Comparison of ENCODE assay signal across 24 cellular contexts in genomic region chr16:71761097-71761496, GRCh38. TPM values are rescaled to one million over a fixed set of nuclear protein-coding genes. Genes with fewer than 3 reads are reported as not detected.
DNase-seq lines count a peak whose midpoint lies in the region; ATAC-seq, FAIRE-seq and TF ChIP-seq lines count a peak whose summit lies in the region.
"Had no signal": no experiment of that assay in that cellular context is flagged by ENCODE, and none has a peak within 500 bp of the region (broad histone marks: within the 10 kb centered on the region; RNA-seq: fewer than 3 reads in every experiment).

No MANE protein-coding gene starts in this region.

- H3K36me3 ChIP-seq in A673 (ENCODE audit: insufficient read depth, low read length, poor library complexity, severe bottlenecking), result peaks cover 37% of the 10 kb centered on the region
- peaks cover 44% of the 10 kb centered on the region for H3K36me3 ChIP-seq in IMR-90 (ENCODE audit: control insufficient read depth, insufficient read depth, low read length)
- peaks cover 28% of the 10 kb centered on the region for H3K36me3 ChIP-seq in smooth muscle cell (ENCODE audit: low read depth)
- peaks cover 29% of the 10 kb centered on the region for H3K36me3 ChIP-seq in CD8-positive, alpha-beta T cell (ENCODE audit: insufficient read depth, low read length)

- H3K4me3 Mint-ChIP-seq in CD8-positive, alpha-beta T cell, result no peak overlapping the region
- H3K4me3 Mint-ChIP-seq in activated CD4-positive, alpha-beta T cell treated with anti-CD3 and anti-CD28 coated beads, Interleukin-2, amount 10 ng/mL, durations not matched to agents 24 days and 14 days, result no peak overlapping the region
- H3K4me3 Mint-ChIP-seq: CD14-positive monocyte; CD4-positive, alpha-beta memory T cell; CD4-positive, CD25-positive, alpha-beta regulatory T cell had no signal

- H3K4me1 Mint-ChIP-seq in CD8-positive, alpha-beta T cell (ENCODE audit: low read depth), result no peaks in the 10 kb centered on the region
- no peaks in the 10 kb centered on the region for H3K4me1 Mint-ChIP-seq in activated CD4-positive, alpha-beta T cell treated with anti-CD3 and anti-CD28 coated beads, Interleukin-2, amount 10 ng/mL, durations not matched to agents 24 days and 14 days
- H3K4me1 Mint-ChIP-seq: CD14-positive monocyte had no signal

- H3K4me3 ChIP-seq in A549 (no peak overlapping the region), A673 (ENCODE audit: low read depth, low read length, poor library complexity, severe bottlenecking) (no peak overlapping the region), IMR-90 (ENCODE audit: insufficient read depth, low read depth, low read length) (no peak overlapping the region), smooth muscle cell (no peak overlapping the region)
- H3K4me3 ChIP-seq in CD8-positive, alpha-beta T cell (ENCODE audit: low read depth, low read length), result no peak overlapping the region
- H3K4me3 ChIP-seq: BLaER1 had no signal

- H3K4me2 ChIP-seq in A549 (no peak overlapping the region), IMR-90 (ENCODE audit: low read depth, low read length) (no peak overlapping the region), smooth muscle cell (no peak overlapping the region)
- H3K4me2 ChIP-seq: BLaER1 had no signal

- no peak overlapping the region for H3K14ac ChIP-seq in IMR-90 (replicated peaks; ENCODE audit: low read depth, low read length)

- POLR2A ChIA-PET in A549 (lab: Yijun Ruan, JAX) (no interaction called here), A673 (lab: Charles Lee; ENCODE audit: low non-redundant PET) (no interaction called here), IMR-90 (lab: Charles Lee; ENCODE audit: unreplicated experiment) (no interaction called here)
- POLR2A ChIA-PET in CD8-positive, alpha-beta T cell (lab: Charles Lee), result no interaction called here

- no peak overlapping the region for H3K23ac ChIP-seq in IMR-90 (ENCODE audit: low read depth, low read length)

- no peak for TF ChIP-seq POLR2A in A549 (IDR thresholded peaks at IDR 0.05; ENCODE audit: low read length)
- TF ChIP-seq POLR2A in IMR-90 (IDR thresholded peaks at IDR 0.05; ENCODE audit: low read depth, low read length), result no peak

- no peaks in the 10 kb centered on the region for H3K27me3 Mint-ChIP-seq in CD8-positive, alpha-beta T cell (ENCODE audit: low read depth)
- no peaks in the 10 kb centered on the region for H3K27me3 Mint-ChIP-seq in activated CD4-positive, alpha-beta T cell treated with anti-CD3 and anti-CD28 coated beads, Interleukin-2, amount 10 ng/mL, durations not matched to agents 24 days and 14 days
- H3K27me3 Mint-ChIP-seq: CD4-positive, alpha-beta memory T cell; CD4-positive, CD25-positive, alpha-beta regulatory T cell had no signal

- peaks cover 5% of the 10 kb centered on the region for H3K9me1 ChIP-seq in IMR-90 (ENCODE audit: insufficient read depth, low read length)

- dilution Hi-C loops in IMR-90 (cut with HindIII; ENCODE audit: low sequenced_read_pairs, unreplicated experiment), result no loop called here

- H3K36me3 Mint-ChIP-seq in CD8-positive, alpha-beta T cell, result peaks cover 84% of the 10 kb centered on the region
- H3K36me3 Mint-ChIP-seq in activated CD4-positive, alpha-beta T cell treated with anti-CD3 and anti-CD28 coated beads, Interleukin-2, amount 10 ng/mL, durations not matched to agents 24 days and 14 days (ENCODE audit: low read depth), result peaks cover 45% of the 10 kb centered on the region

- H2AK5ac ChIP-seq in IMR-90 (ENCODE audit: low read depth, low read length), result no peak overlapping the region

- H3F3A ChIP-seq in smooth muscle cell (ENCODE audit: low read depth), result peaks cover 5% of the 10 kb centered on the region

- no peak overlapping the region for H2BK120ac ChIP-seq in IMR-90 (ENCODE audit: low read depth, low read length)

- no peak overlapping the region for H2BK20ac ChIP-seq in IMR-90 (ENCODE audit: low read depth, low read length)

- H4K20me1 ChIP-seq in IMR-90 (ENCODE audit: insufficient read depth, low read length) (0 out of 2 replicates have a peak, but pooled peaks cover 4% of the 10 kb centered on the region), smooth muscle cell (ENCODE audit: low read depth) (peaks cover 29% of the 10 kb centered on the region)

- peaks cover 12 to 22% of the 10 kb centered on the region in 2 experiments for H3K79me1 ChIP-seq in IMR-90 (ENCODE audit: low read depth in 1 of 2, low read length in 2 of 2)

- H2BK5ac ChIP-seq in IMR-90 (ENCODE audit: low read depth, low read length, poor library complexity, severe bottlenecking), result no peak overlapping the region

- H2AFZ ChIP-seq in IMR-90 (replicated peaks; ENCODE audit: low read length, poor library complexity), result no peak overlapping the region
- H2AFZ ChIP-seq in smooth muscle cell (ENCODE audit: low read depth), result no peak overlapping the region

- ATAC-seq in A549 (no peak), IMR-90 (ENCODE audit: low read depth) (no peak)
- no peak for ATAC-seq in CD8-positive, alpha-beta T cell

- DNase-seq in A549 (ENCODE audit: low read depth in 1 of 2, low spot score in 1 of 2), result no peak
- DNase-seq in A673 (ENCODE audit: low spot score), result no peak
- no peak for DNase-seq in IMR-90
- DNase-seq in smooth muscle cell (lab: John Stamatoyannopoulos, UW; ENCODE audit: unreplicated experiment), result no peak
- DNase-seq in CD8-positive, alpha-beta T cell, result no peak
- DNase-seq in activated CD4-positive, alpha-beta T cell treated with anti-CD3 and anti-CD28 coated beads, Interleukin-2, amount 10 ng/mL, durations not matched to agents 24 days and 14 days, result no peak
- no peak for DNase-seq in activated CD4-positive, alpha-beta T cell treated with anti-CD3 and anti-CD28 coated beads, Interleukin-2, amount 50 U/mL, for 1 hour
- DNase-seq: 8988T; ACHN; BE2C; C1 segment of cervical spinal cord; Caco-2; Calu3; CD4-positive, alpha-beta memory T cell; CD4-positive, CD25-positive, alpha-beta regulatory T cell; DMS79 treated with DMSO at 0.1 percent for 48 hours; GF-D8 had no signal

- no peak overlapping the region for H4K8ac ChIP-seq in IMR-90 (ENCODE audit: low read depth in 2 of 2, low read length in 2 of 2)

- BruUV-seq in A673 (replicated peaks; lab: Mats Ljungman, UMichigan), result no TSS peak
- BruUV-seq in IMR-90 (replicated peaks; lab: Mats Ljungman, UMichigan), result no TSS peak

- no peak for FAIRE-seq in A549 (lab: Jason Lieb, UNC)
- FAIRE-seq: A204.1, D721Med, G401.6, GM12891, GM19239 had no signal

- WGBS in A549 (ENCODE audit: missing lambda C conversion rate), result 96% methylated on average over 2 of the region's 2 CpGs
- WGBS in IMR-90 (ENCODE audit: extremely low coverage in 2 of 2, insufficient read length in 1 of 2), 2 experiments, result no CpG with 5 or more reads among the region's 2 CpGs
- 99% methylated on average over 2 of the region's 2 CpGs for WGBS in smooth muscle cell (ENCODE audit: low lambda C conversion rate)

- H2BK15ac ChIP-seq in IMR-90 (ENCODE audit: low read depth, low read length), result no peak overlapping the region

- H3K4me1 ChIP-seq in A549, result no peaks in the 10 kb centered on the region
- peaks cover 32% of the 10 kb centered on the region for H3K4me1 ChIP-seq in A673 (ENCODE audit: insufficient read depth, low read length, poor library complexity, severe bottlenecking)
- H3K4me1 ChIP-seq in IMR-90 (ENCODE audit: control insufficient read depth, insufficient read depth, low read length), result no peaks in the 10 kb centered on the region; the same call in 1 of the 2 replicates
- H3K4me1 ChIP-seq in smooth muscle cell (ENCODE audit: low read depth), result no peaks in the 10 kb centered on the region
- H3K4me1 ChIP-seq in CD8-positive, alpha-beta T cell (ENCODE audit: insufficient read depth, low read length), result no peaks in the 10 kb centered on the region
- H3K4me1 ChIP-seq: BE2C, BLaER1 had no signal

- no peak overlapping the region for H3K9ac ChIP-seq in IMR-90 (ENCODE audit: low read depth, low read length)
- H3K9ac ChIP-seq in smooth muscle cell (ENCODE audit: low read depth), result no peak overlapping the region
- H3K9ac ChIP-seq: BLaER1 had no signal

- no peak overlapping the region for H4K5ac ChIP-seq in IMR-90 (ENCODE audit: low read depth, low read length)

- in situ Hi-C loops in IMR-90 (cut with MboI; ENCODE audit: low sequenced_read_pairs), result no loop called here

- TF ChIP-seq EP300 in A549 (IDR thresholded peaks at IDR 0.05), result no peak

- no peaks in the 10 kb centered on the region for H3K9me3 Mint-ChIP-seq in CD8-positive, alpha-beta T cell
- H3K9me3 Mint-ChIP-seq in activated CD4-positive, alpha-beta T cell treated with anti-CD3 and anti-CD28 coated beads, Interleukin-2, amount 10 ng/mL, durations not matched to agents 24 days and 14 days, result no peaks in the 10 kb centered on the region
- H3K9me3 Mint-ChIP-seq: CD14-positive monocyte; CD4-positive, alpha-beta memory T cell; CD4-positive, CD25-positive, alpha-beta regulatory T cell had no signal

- intact Hi-C loops in A673 (cut with micrococcal nuclease; ENCODE audit: unreplicated experiment) (no loop called here), IMR-90 (cut with micrococcal nuclease) (loop anchor here (5.0 to 10.0 kb wide), 2 partner anchors 36 to 204 kb away; no protein-coding TSS in a partner anchor)
- intact Hi-C loops in CD8-positive, alpha-beta T cell (cut with DNase I, micrococcal nuclease), result no loop called here
- intact Hi-C loops in activated CD4-positive, alpha-beta T cell treated with anti-CD3 and anti-CD28 coated beads, Interleukin-2, amount 10 ng/mL, durations not matched to agents 24 days and 14 days (cut with micrococcal nuclease), result no loop called here

- H3K56ac ChIP-seq in IMR-90 (ENCODE audit: extremely low read depth, insufficient read depth, low read length), result no peak overlapping the region

- no peak overlapping the region for H2AK9ac ChIP-seq in IMR-90 (replicated peaks; ENCODE audit: low read depth, low read length, poor library complexity)

- no peak overlapping the region for H3K18ac ChIP-seq in IMR-90 (ENCODE audit: low read depth, low read length)

- H3K4ac ChIP-seq in IMR-90 (ENCODE audit: low read depth, low read length), result no peak overlapping the region

- TF ChIP-seq CTCF in A549 (IDR thresholded peaks at IDR 0.05), result no peak
- TF ChIP-seq CTCF in A673 (conservative IDR thresholded peaks at IDR 0.05; ENCODE audit: low read depth, low read length), result no peak
- no peak for TF ChIP-seq CTCF in IMR-90 (conservative IDR thresholded peaks at IDR 0.05; ENCODE audit: low read depth, low read length)
- no peak for TF ChIP-seq CTCF in smooth muscle cell (IDR thresholded peaks at IDR 0.05; ENCODE audit: borderline replicate concordance, insufficient read depth, poor library complexity, severe bottlenecking)
- no peak for TF ChIP-seq CTCF in CD8-positive, alpha-beta T cell (IDR thresholded peaks at IDR 0.05)

- TF ChIP-seq RAD21 in A549 (conservative IDR thresholded peaks at IDR 0.05 in 1 of 2, IDR thresholded peaks at IDR 0.05 in 1 of 2) (no peak), IMR-90 (IDR thresholded peaks at IDR 0.05; ENCODE audit: low read length) (no peak)

- H3K9me3 ChIP-seq in A549, result no peaks in the 10 kb centered on the region
- no peaks in the 10 kb centered on the region for H3K9me3 ChIP-seq in A673 (ENCODE audit: low read depth, low read length, poor library complexity, severe bottlenecking)
- no peaks in the 10 kb centered on the region for H3K9me3 ChIP-seq in IMR-90 (ENCODE audit: control insufficient read depth, insufficient read depth, low read length)
- H3K9me3 ChIP-seq in smooth muscle cell (replicated peaks; ENCODE audit: low read depth), result no peaks in the 10 kb centered on the region
- no peaks in the 10 kb centered on the region for H3K9me3 ChIP-seq in CD8-positive, alpha-beta T cell (ENCODE audit: low read length)
- H3K9me3 ChIP-seq: BE2C, BLaER1, Caco-2 had no signal

- H3K79me2 ChIP-seq in smooth muscle cell (ENCODE audit: low read depth), result peaks cover 7% of the 10 kb centered on the region

- no peak overlapping the region for H4K91ac ChIP-seq in IMR-90 (ENCODE audit: insufficient read depth, low read depth, low read length)

- no peak overlapping the region for H3K27ac Mint-ChIP-seq in CD8-positive, alpha-beta T cell
- H3K27ac Mint-ChIP-seq in activated CD4-positive, alpha-beta T cell treated with anti-CD3 and anti-CD28 coated beads, Interleukin-2, amount 10 ng/mL, durations not matched to agents 24 days and 14 days, result no peak overlapping the region

- H3K27me3 ChIP-seq in A673 (replicated peaks; ENCODE audit: insufficient read depth, low read depth, low read length, poor library complexity), result no peaks in the 10 kb centered on the region
- H3K27me3 ChIP-seq in IMR-90 (ENCODE audit: control insufficient read depth, insufficient read depth, low read length), result no peaks in the 10 kb centered on the region
- H3K27me3 ChIP-seq in smooth muscle cell (ENCODE audit: low read depth), result no peaks in the 10 kb centered on the region
- H3K27me3 ChIP-seq in CD8-positive, alpha-beta T cell (ENCODE audit: insufficient read depth, low read length), result no peaks in the 10 kb centered on the region
- H3K27me3 ChIP-seq: BE2C, BLaER1 had no signal

- H3K27ac ChIP-seq in A549, result no peak overlapping the region
- H3K27ac ChIP-seq in A673 (ENCODE audit: low read depth, low read length, poor library complexity, severe bottlenecking), result peak overlapping the region; percentile 64
- no peak overlapping the region for H3K27ac ChIP-seq in IMR-90 (ENCODE audit: insufficient read depth, low read length)
- peak overlapping the region; percentile 79 for H3K27ac ChIP-seq in smooth muscle cell (ENCODE audit: low read depth)
- no peak overlapping the region for H3K27ac ChIP-seq in CD8-positive, alpha-beta T cell (ENCODE audit: low read depth, low read length)
- H3K27ac ChIP-seq: BLaER1 had no signal

- CTCF ChIA-PET in A549 (lab: Yijun Ruan, JAX) (no interaction called here), A673 (lab: Charles Lee) (no interaction called here), IMR-90 (lab: Yijun Ruan, JAX) (no interaction called here)
- CTCF ChIA-PET in CD8-positive, alpha-beta T cell (lab: Charles Lee), result interaction anchor here (0.7 kb wide), 1 partner anchor 122 kb away, joined by 3 read pairs; no protein-coding TSS in a partner anchor

RNA-seq across cellular contexts. Expression of gene PHLPP2, which starts 36.6 kb away (rescaled TPM):
- 11.3 and 12.6 TPM in 2 replicates for polyA plus RNA-seq in A549 (2011; rRNA removed)
- polyA plus RNA-seq in A549 (2012; cell fraction: cytosol; rRNA removed), result 5.3 and 6.5 TPM in 2 replicates
- 7.4 and 8.8 TPM in 2 replicates for polyA plus RNA-seq in A549 (2012; cell fraction: nucleus; rRNA removed)
- polyA plus RNA-seq in A549 (2017; fragmentation: RNase III; extraction: RNeasy Plus Mini Kit Qiagen cat#74134 plus additional on column Dnase treatment), result 7.9 to 8.2 TPM (median 8.0 TPM) in 3 replicates
- 27.6 and 29.4 TPM in 2 replicates for polyA minus RNA-seq in A549 (2011; rRNA and poly(A)+ RNA removed)
- 16.3 and 18.3 TPM in 2 replicates for total RNA-seq in A673 (2021)
- 9.2 and 10.2 TPM in 2 replicates for total RNA-seq in IMR-90 (2012; rRNA removed)
- polyA plus RNA-seq in IMR-90 (2012; rRNA removed), result 5.8 and 6.8 TPM in 2 replicates
- polyA plus RNA-seq in IMR-90 (2012; cell fraction: cytosol; rRNA removed), result 2.2 and 2.6 TPM in 2 replicates
- 9.2 and 17.4 TPM in 2 replicates for polyA plus RNA-seq in IMR-90 (2012; cell fraction: nucleus; rRNA removed; ENCODE audit: low replicate concordance)
- 5.3 and 6.6 TPM in 2 replicates for total RNA-seq in smooth muscle cell
- polyA plus RNA-seq in smooth muscle cell, result 1.5 and 2.3 TPM in 2 replicates
- 1 to 10 TPM; 6.9 to 7.0 TPM for total RNA-seq in CD8-positive, alpha-beta T cell
- total RNA-seq in activated CD4-positive, alpha-beta T cell treated with anti-CD3 and anti-CD28 coated beads, Interleukin-2, amount 10 ng/mL, durations not matched to agents 24 days and 14 days, result 14.8 and 18.2 TPM in 2 replicates

RNA-seq across cellular contexts. Expression of gene AP1G1, which starts 47.5 kb away (rescaled TPM):
- polyA plus RNA-seq in A549 (2011; rRNA removed) (85.6 and 98.0 TPM in 2 replicates), A549 (2017; fragmentation: RNase III; extraction: RNeasy Plus Mini Kit Qiagen cat#74134 plus additional on column Dnase treatment) (38.1 to 40.7 TPM (median 38.6 TPM) in 3 replicates), IMR-90 (2012; rRNA removed) (45.7 and 48.3 TPM in 2 replicates), smooth muscle cell (17.1 and 19.8 TPM in 2 replicates)
- polyA plus RNA-seq in A549 (2012; cell fraction: cytosol; rRNA removed), result 24.0 and 27.9 TPM in 2 replicates
- 31.3 and 54.0 TPM in 2 replicates for polyA plus RNA-seq in A549 (2012; cell fraction: nucleus; rRNA removed)
- 158 and 173 TPM in 2 replicates for polyA minus RNA-seq in A549 (2011; rRNA and poly(A)+ RNA removed)
- total RNA-seq in A673 (2021) (95.6 and 95.8 TPM in 2 replicates), IMR-90 (2012; rRNA removed) (86.1 and 86.7 TPM in 2 replicates), smooth muscle cell (84.4 and 90.3 TPM in 2 replicates)
- polyA plus RNA-seq in IMR-90 (2012; cell fraction: cytosol; rRNA removed), result 20.5 and 25.0 TPM in 2 replicates
- polyA plus RNA-seq in IMR-90 (2012; cell fraction: nucleus; rRNA removed; ENCODE audit: low replicate concordance), result 22.9 and 121 TPM in 2 replicates
- total RNA-seq in CD8-positive, alpha-beta T cell, result 100 to 1,000 TPM; 179 to 202 TPM
- 98.3 and 99.5 TPM in 2 replicates for total RNA-seq in activated CD4-positive, alpha-beta T cell treated with anti-CD3 and anti-CD28 coated beads, Interleukin-2, amount 10 ng/mL, durations not matched to agents 24 days and 14 days

Comparison
In these comparisons a context has a peak if more than half of its experiments do, and no peak if none do; other contexts are left out.
1. H3K27ac ChIP-seq: peak in A673 (single experiment) and smooth muscle cell (single experiment); none in A549 (0 of 2), IMR-90 (single experiment) and CD8-positive, alpha-beta T cell (single experiment).